8 cellular contexts compared by ENCODE assay signal in genomic region chr19:12194827-12195500, GRCh38. TPM values are rescaled to one million over a fixed set of nuclear protein-coding genes. Genes with fewer than 3 reads are reported as not detected.
DNase-seq lines count a peak whose midpoint lies in the region; ATAC-seq and TF ChIP-seq lines count a peak whose summit lies in the region.

No MANE protein-coding gene starts in this region.

- no peak overlapping the region for H3K27ac Mint-ChIP-seq in HFFc6

- peaks cover 5% of the 10 kb centered on the region for H3K27me3 Mint-ChIP-seq in HFFc6 (ENCODE audit: insufficient read depth)

- H3K4me1 Mint-ChIP-seq in HFFc6 (ENCODE audit: low read depth): no peaks in the 10 kb centered on the region

- in situ Hi-C loops in G401 (cut with HindIII; ENCODE audit: low sequenced_read_pairs): no loop called here

- H3K9me3 Mint-ChIP-seq in HFFc6: peaks cover 92% of the 10 kb centered on the region

- peak overlapping the region; percentile 65 for H3K4me3 ChIP-seq in choroid plexus epithelial cell (ENCODE audit: low read depth, low read length)

- TF ChIP-seq CTCF in choroid plexus epithelial cell (conservative IDR thresholded peaks at IDR 0.05; ENCODE audit: low read depth, low read length) (no peak), HFFc6 (IDR thresholded peaks at IDR 0.05) (no peak)

- peak; percentile 78 for ATAC-seq in left lobe of liver

- H3K4me3 Mint-ChIP-seq in HFFc6: no peak overlapping the region

- DNase-seq in G401 (ENCODE audit: low spot score) (peak; percentile 96), choroid plexus epithelial cell (ENCODE audit: low read depth) (peak; percentile 79), left lobe of liver (ENCODE audit: low spot score) (peak; percentile 65), NCI-H446 (lab: John Stamatoyannopoulos, UW) (no peak), HFFc6 (no peak), NCI-H2227 treated with DMSO at 0.1 percent for 48 hours (lab: John Stamatoyannopoulos, UW) (no peak)
- peak; percentile 63 to 70 for DNase-seq in activated CD4-positive, alpha-beta T cell treated with anti-CD3 and anti-CD28 coated beads for 4 hours
- peak; percentile 52 to 65 for DNase-seq in stimulated activated CD4-positive, alpha-beta T cell treated with anti-CD3 and anti-CD28 coated beads, Interleukin-1b, Interleukin-23, amount 100 ng/mL, for 4 hours (ENCODE audit: low read depth in 2 of 2)

- peaks cover 69% of the 10 kb centered on the region for H3K36me3 Mint-ChIP-seq in HFFc6 (ENCODE audit: low read depth)

RNA-seq across cellular contexts. Expression of gene ZNF136, which starts 32.1 kb away (rescaled TPM):
- total RNA-seq in G401 (2014; rRNA removed; shearing (Covaris generic)): 4.2 and 5.1 TPM in 2 replicates
- 2.5 TPM for total RNA-seq in left lobe of liver
- total RNA-seq in HFFc6 (2021; fragmentation: NEBNext Ultra II Directional; extraction: Animal tissue kit (Norgen Biotek cat#: 25700)): 1 to 10 TPM; 2.3 to 6.9 (median 3.0) TPM

RNA-seq across cellular contexts. Expression of gene ZNF625, which starts 38.4 kb away (rescaled TPM):
- total RNA-seq in G401 (2014; rRNA removed; shearing (Covaris generic)): 6.9 and 8.8 TPM in 2 replicates
- 0.15 TPM for total RNA-seq in left lobe of liver
- total RNA-seq in HFFc6 (2021; fragmentation: NEBNext Ultra II Directional; extraction: Animal tissue kit (Norgen Biotek cat#: 25700)): 1 to 10 TPM; 3.4 to 7.7 (median 4.6) TPM

RNA-seq across cellular contexts. Expression of gene ZNF20, which starts 54.8 kb away (rescaled TPM):
- total RNA-seq in G401 (2014; rRNA removed; shearing (Covaris generic)): 1.2 TPM in 1 of 2 replicates, not detected in the other
- 0.65 TPM for total RNA-seq in left lobe of liver
- 1 to 10 TPM; 3.3 to 6.3 (median 4.3) TPM for total RNA-seq in HFFc6 (2021; fragmentation: NEBNext Ultra II Directional; extraction: Animal tissue kit (Norgen Biotek cat#: 25700))

Comparison
In these comparisons a context has a peak if more than half of its experiments do, and no peak if none do; other contexts are left out.
1. DNase-seq: peak in G401 (single experiment), activated CD4-positive, alpha-beta T cell treated with anti-CD3 and anti-CD28 coated beads for 4 hours (2 of 2), choroid plexus epithelial cell (single experiment), left lobe of liver (single experiment) and stimulated activated CD4-positive, alpha-beta T cell treated with anti-CD3 and anti-CD28 coated beads, Interleukin-1b, Interleukin-23, amount 100 ng/mL, for 4 hours (2 of 2); none in NCI-H446 (0 of 2), HFFc6 (single experiment) and NCI-H2227 treated with DMSO at 0.1 percent for 48 hours (single experiment).